Comparison of ENCODE assay signal across 3 cellular contexts in the genomic region with DNA sequence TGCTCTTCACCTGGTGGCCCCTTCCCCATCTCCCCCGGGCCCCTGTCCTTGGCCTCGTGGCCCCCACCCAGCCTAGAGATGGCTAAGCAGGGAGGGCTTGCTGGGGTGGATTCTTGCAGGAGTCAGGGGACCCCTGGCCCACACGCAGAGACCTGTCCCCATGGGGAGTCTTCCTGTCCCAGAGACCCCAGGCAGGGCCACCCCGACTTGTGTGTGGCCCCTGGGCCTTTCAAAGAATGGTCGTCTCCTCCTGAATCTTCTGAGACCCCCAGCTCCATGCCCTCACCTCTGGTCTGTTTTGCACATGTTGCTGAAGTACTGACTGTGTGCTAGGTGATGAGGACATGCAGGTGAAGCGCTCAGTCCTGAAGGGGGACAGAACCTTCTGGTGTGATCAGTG. TPM values are rescaled to one million over a fixed set of nuclear protein-coding genes. Genes with fewer than 3 reads are reported as not detected.
"Had no signal": no experiment of that assay in that cellular context is flagged by ENCODE, and none has a peak within 500 bp of the region (broad histone marks: within the 10 kb centered on the region; RNA-seq: fewer than 3 reads in every experiment).

No MANE protein-coding gene starts in this region.

RNA-seq across cellular contexts. Expression of a gene that starts 58.2 kb away (rescaled TPM):
- total RNA-seq: activated CD8-positive, alpha-beta memory T cell treated with anti-CD3 and anti-CD28 coated beads, Interleukin-2, amount 10 ng/mL, durations not matched to agents 7 days and 5 days; activated T-helper 2 cell treated with anti-CD3 and anti-CD28 coated beads, Interferon-gamma antibody, Interleukin-2, Interleukin-4, amounts not matched to agents 10 μg/mL and 5 μg/mL and 100 μg/mL, durations not matched to agents 14 hours and 24 hours and 36 hours; ascending aorta had no signal
